Comparison of ENCODE assay signal across 8 cellular contexts in genomic region chr15:45279024-45279697, GRCh38. TPM values are rescaled to one million over a fixed set of nuclear protein-coding genes. Genes with fewer than 3 reads are reported as not detected.
DNase-seq lines count a peak whose midpoint lies in the region; ATAC-seq, FAIRE-seq and TF ChIP-seq lines count a peak whose summit lies in the region.

No MANE protein-coding gene starts in this region.

- H3K27me3 Mint-ChIP-seq in WTC11 (ENCODE audit: low read depth) = peaks cover 48% of the 10 kb centered on the region

- DNase-seq in AG08396 (ENCODE audit: low spot score) (peak; percentile 98), NCI-H2227 treated with DMSO at 0.1 percent for 48 hours (lab: John Stamatoyannopoulos, UW) (peak; percentile 91), WTC11 (ENCODE audit: low spot score) (peak; percentile 97), caudate nucleus (lab: John Stamatoyannopoulos, UW) (peak; percentile 90 to 99 (median 98)), iPS-NIHi7 (ENCODE audit: extremely low spot score) (peak; percentile 99), small intestine (peak; percentile 100)

- no peaks in the 10 kb centered on the region for H3K9me3 Mint-ChIP-seq in WTC11

- POLR2A ChIA-PET in WTC11 (lab: Charles Lee) = no interaction called here

- in situ Hi-C loops in GM18951 (cut with MboI; ENCODE audit: low sequenced_read_pairs, unreplicated experiment) = no loop called here

- FAIRE-seq in small intestine (lab: Jason Lieb, UNC) = peak; percentile 85

- H3K4me1 ChIP-seq in small intestine (ENCODE audit: control insufficient read depth in 2 of 2, insufficient read depth in 1 of 2, low read depth in 1 of 2, low read length in 1 of 2) = peaks cover 2 to 4% of the 10 kb centered on the region in 2 donors

- no peaks in the 10 kb centered on the region for H3K9me3 ChIP-seq in small intestine (ENCODE audit: control insufficient read depth, low read depth)

- TF ChIP-seq POLR2A in GM18951 (IDR thresholded peaks at IDR 0.05; ENCODE audit: extremely low read depth, insufficient read depth, insufficient read length) = peak; percentile 87

- H3K4me1 Mint-ChIP-seq in WTC11 = 0 out of 2 replicates have a peak, but pooled peaks cover 3% of the 10 kb centered on the region

- H3K27ac ChIP-seq in caudate nucleus (ENCODE audit: low read depth, low read length) (peak overlapping the region; percentile 85), small intestine (ENCODE audit: low read depth in 1 of 2, low read length in 1 of 2) (peak overlapping the region; percentile 39 to 88)

- no peaks in the 10 kb centered on the region for H3K36me3 Mint-ChIP-seq in WTC11

- ATAC-seq in HG03175 (IDR thresholded peaks at IDR 0.05; ENCODE audit: unreplicated experiment) (peak; percentile 100), WTC11 (peak; percentile 100)

- peak overlapping the region; percentile 80 for H3K4me3 Mint-ChIP-seq in WTC11

- no peaks in the 10 kb centered on the region for H3K36me3 ChIP-seq in small intestine (ENCODE audit: control insufficient read depth in 2 of 2, insufficient read depth in 2 of 2, low read length in 2 of 2)

- no peak for TF ChIP-seq CTCF in WTC11 (IDR thresholded peaks at IDR 0.05)

- peak overlapping the region; percentile 19 to 57 for H3K4me3 ChIP-seq in small intestine (ENCODE audit: low read depth in 1 of 2, low read length in 2 of 2)

- H3K27ac Mint-ChIP-seq in WTC11 = peak overlapping the region; percentile 43

- CTCF ChIA-PET in WTC11 (lab: Charles Lee) = interaction anchor here (1.0 to 1.6 kb wide), 5 partner anchors 26 to 153 kb away, joined by 3 to 7 read pairs (median 4); no protein-coding TSS in a partner anchor

- no peaks in the 10 kb centered on the region for H3K27me3 ChIP-seq in small intestine (ENCODE audit: control insufficient read depth in 2 of 2, insufficient read depth in 2 of 2, low read length in 2 of 2)

- 1 to 4% (median 1%) methylated on average over 33 of the region's 33 CpGs for WGBS in small intestine, 3 donors

TF ChIP-seq in WTC11, 78 proteins besides CTCF, POLR2A, EP300 and RAD21:
- TF ChIP-seq GABPB1 (CRISPR knock-in tag; IDR thresholded peaks at IDR 0.05) = peak; percentile 65; the same call in 1 of the 2 replicates
- TF ChIP-seq CREM (CRISPR knock-in tag; IDR thresholded peaks at IDR 0.05) = peak; percentile 80; the same call in 1 of the 2 replicates
- no peak for TF ChIP-seq USF1 (CRISPR knock-in tag; IDR thresholded peaks at IDR 0.05)
- TF ChIP-seq MAX (CRISPR knock-in tag; IDR thresholded peaks at IDR 0.05) = peak; percentile 70
- no peak for TF ChIP-seq ZNF416 (CRISPR knock-in tag; IDR thresholded peaks at IDR 0.05)
- TF ChIP-seq NFYB (CRISPR knock-in tag; conservative IDR thresholded peaks at IDR 0.05; ENCODE audit: low read depth) = peak; percentile 81
- TF ChIP-seq HMGXB4 (CRISPR knock-in tag; IDR thresholded peaks at IDR 0.05) = no peak
- TF ChIP-seq FOXK1 (CRISPR knock-in tag; IDR thresholded peaks at IDR 0.05) = peak; percentile 84
- peak; percentile 93 for TF ChIP-seq SP1 (CRISPR knock-in tag; conservative IDR thresholded peaks at IDR 0.05)

RNA-seq across cellular contexts. Expression of gene SLC28A2, which starts 27.1 kb away (rescaled TPM):
- 0.20 TPM in 1 of 3 replicates, not detected in the others for total RNA-seq in WTC11 (2021)
- 10 to 100 TPM in 2 of 3 donors, 1 to 10 TPM in 1; 5.4 to 36.0 (median 30.5) TPM for polyA plus RNA-seq in small intestine

Comparison
In these comparisons a context has a peak if more than half of its experiments do, and no peak if none do; other contexts are left out.
1. Peak in every context shown above with its lines: DNase-seq, ATAC-seq, H3K4me3 ChIP-seq and H3K27ac ChIP-seq.